Comparison of ENCODE assay signal across 1 cellular context in the genomic region with DNA sequence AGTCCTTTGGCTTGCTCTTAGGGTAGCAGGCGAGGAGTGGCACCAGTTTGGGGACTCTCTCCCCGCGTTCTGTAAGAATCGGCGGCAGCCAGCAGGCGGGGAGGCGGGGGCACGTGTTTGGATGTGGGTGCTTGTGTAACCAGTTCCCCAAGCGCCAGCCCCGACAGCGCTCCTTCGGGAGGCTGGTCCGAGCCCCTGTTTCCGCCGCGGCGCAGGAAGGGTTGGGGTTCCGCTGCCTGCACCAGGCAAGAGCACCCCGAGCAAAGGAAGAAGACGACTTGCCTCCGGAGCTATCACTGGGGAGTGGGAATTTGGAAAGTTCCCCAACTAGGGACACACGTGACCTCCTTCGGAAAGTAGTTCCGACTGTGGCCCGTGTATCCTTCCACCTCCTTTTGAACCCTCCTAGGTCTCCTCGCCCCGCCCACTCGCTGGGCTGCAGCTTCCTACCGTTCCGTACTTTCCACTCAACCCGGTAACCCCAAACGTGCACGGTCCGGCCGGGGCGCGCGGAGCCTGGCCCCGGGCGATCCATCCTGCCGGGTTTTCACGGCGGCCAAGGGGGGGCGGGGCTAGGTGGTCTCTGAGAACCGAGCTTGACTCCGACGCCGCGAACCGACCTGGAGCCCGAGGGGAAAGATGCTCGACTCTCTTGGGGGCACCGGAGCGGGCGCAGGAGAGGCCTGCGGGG.
A peak's percentile ranks its signal among the peaks of the same experiment; 100 is the strongest.
TF ChIP-seq lines count a peak whose summit lies in the region.

No MANE protein-coding gene starts in this region.

TF ChIP-seq in HEK293, 187 proteins besides CTCF, POLR2A, EP300 and RAD21 (continued from another document):
- TF ChIP-seq ZNF664 (tag by site-specific recombination; IDR thresholded peaks at IDR 0.05) (peak; percentile 26; the same call in 1 of the 2 replicates), ZNF133 (tag by site-specific recombination; IDR thresholded peaks at IDR 0.05) (no peak), ZNF621 (tag by site-specific recombination; IDR thresholded peaks at IDR 0.05) (no peak), ZNF473 (tag by site-specific recombination; IDR thresholded peaks at IDR 0.05) (no peak), ZNF350 (tag by site-specific recombination; IDR thresholded peaks at IDR 0.05) (no peak), ZNF48 (tag by site-specific recombination; IDR thresholded peaks at IDR 0.05) (no peak), EGR2 (tag by site-specific recombination; IDR thresholded peaks at IDR 0.05; ENCODE audit: low read depth) (peak; percentile 55; the same call in 1 of the 2 replicates), SP2 (tag by site-specific recombination; IDR thresholded peaks at IDR 0.05) (peak; percentile 79), ZNF707 (tag by site-specific recombination; IDR thresholded peaks at IDR 0.05) (no peak), ZBTB48 (tag by site-specific recombination; IDR thresholded peaks at IDR 0.05) (peak; percentile 41; the same call in 1 of the 2 replicates), ZSCAN16 (tag by site-specific recombination; IDR thresholded peaks at IDR 0.05) (0 out of 2 replicates have a peak, but pooled peaks have one; percentile 19), ZNF311 (tag by site-specific recombination; IDR thresholded peaks at IDR 0.05; ENCODE audit: borderline replicate concordance) (no peak)
